Comparison of ENCODE assay signal across 8 cellular contexts in the genomic region with DNA sequence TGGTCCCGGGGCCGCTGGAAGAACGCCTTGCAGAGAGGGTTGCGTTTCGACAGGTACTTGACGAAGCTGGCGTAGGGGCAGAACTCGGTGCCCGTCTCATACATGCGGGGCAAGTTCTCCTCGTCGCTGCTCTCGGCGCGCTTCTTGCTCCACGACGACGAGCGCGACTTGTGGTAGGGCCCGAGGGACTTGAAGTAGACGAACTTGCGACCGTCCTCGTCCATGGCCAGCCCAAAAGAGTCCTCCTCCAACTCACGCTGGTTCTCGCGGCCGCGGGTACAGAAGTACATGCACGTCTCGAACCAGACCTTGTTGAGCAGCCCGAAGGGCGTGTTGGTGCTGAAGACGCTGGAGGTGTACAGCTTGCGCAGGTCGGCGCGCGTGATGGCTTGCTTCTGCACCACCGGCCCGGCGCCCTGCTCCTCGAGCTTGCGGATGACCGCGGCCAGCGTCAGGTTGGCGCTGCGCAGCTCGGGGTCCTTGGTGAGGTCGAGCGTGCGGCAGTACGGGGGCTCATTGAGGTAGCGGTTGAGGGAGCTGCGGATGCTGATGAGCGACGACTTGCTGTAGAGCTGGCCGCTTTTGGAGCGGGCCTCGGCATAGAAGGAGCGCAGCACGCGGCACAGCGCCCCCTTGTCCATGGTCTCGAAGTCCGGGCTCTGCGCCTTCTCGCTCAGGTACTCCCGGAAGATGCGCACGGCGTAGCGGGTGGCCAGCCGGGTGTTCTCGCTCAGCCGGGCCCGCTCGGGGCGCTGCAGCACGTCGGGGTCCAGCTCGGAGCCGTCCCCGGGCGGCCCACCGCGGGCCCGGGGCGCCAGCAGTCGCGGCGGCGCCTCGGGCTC. TPM values are rescaled to one million over a fixed set of nuclear protein-coding genes. Genes with fewer than 3 reads are reported as not detected.
DNase-seq lines count a peak whose midpoint lies in the region; ATAC-seq and TF ChIP-seq lines count a peak whose summit lies in the region.

No MANE protein-coding gene starts in this region.

- DNase-seq in EH (ENCODE audit: low read depth) (peak; percentile 79), NB4 (ENCODE audit: low read depth) (peak; percentile 6), activated gamma-delta T cell treated with Interleukin-2 at 50 U/mL for 16 hours (peak; percentile 50), thoracic aorta (ENCODE audit: low spot score) (no peak), HK-2 (ENCODE audit: unreplicated experiment) (no peak)

- H3K9me3 ChIP-seq in gastroesophageal sphincter: no peaks in the 10 kb centered on the region
- H3K9me3 ChIP-seq in neuron (ENCODE audit: low read length): peaks cover 9% of the 10 kb centered on the region
- no peaks in the 10 kb centered on the region for H3K9me3 ChIP-seq in thoracic aorta

- ATAC-seq in GM21825 (IDR thresholded peaks at IDR 0.05; ENCODE audit: unreplicated experiment) (peak; percentile 67), gastroesophageal sphincter (peak; percentile 73), thoracic aorta (ENCODE audit: insufficient number of reproducible peaks, low FRiP score, low read depth) (no peak)

- H3K27me3 ChIP-seq in gastroesophageal sphincter (peaks cover 28% of the 10 kb centered on the region), neuron (ENCODE audit: insufficient read depth, low read length) (no peaks in the 10 kb centered on the region), thoracic aorta (replicated peaks; ENCODE audit: insufficient read depth) (no peaks in the 10 kb centered on the region)

- H3K27ac ChIP-seq in gastroesophageal sphincter: peak overlapping the region in 3 of 4 donors; percentile 77 to 83 (median 78)
- H3K27ac ChIP-seq in thoracic aorta: no peak overlapping the region

- TF ChIP-seq POLR2A in NB4 (IDR thresholded peaks at IDR 0.05; ENCODE audit: extremely low read depth, insufficient read length): no peak
- TF ChIP-seq POLR2A in gastroesophageal sphincter (IDR thresholded peaks at IDR 0.05): no peak

- WGBS in gastroesophageal sphincter (ENCODE audit: low coverage in 1 of 2), 2 donors: 25% methylated on average over 24 of the region's 96 CpGs; no CpG with 5 or more reads in 1 of the 2 donors

- no peak overlapping the region for H2AFZ ChIP-seq in neuron (ENCODE audit: low read depth, low read length)

- H3K4me3 ChIP-seq in NB4 (ENCODE audit: low read depth, low read length) (no peak overlapping the region), gastroesophageal sphincter (peak overlapping the region; percentile 43 to 84), neuron (ENCODE audit: low read length) (peak overlapping the region; percentile 86), thoracic aorta (peak overlapping the region; percentile 93)

- peaks cover 0 to 78% (median 28%) of the 10 kb centered on the region in 3 donors for H3K4me1 ChIP-seq in gastroesophageal sphincter
- H3K4me1 ChIP-seq in neuron (ENCODE audit: insufficient read depth, low read length): peaks cover 56% of the 10 kb centered on the region
- H3K4me1 ChIP-seq in thoracic aorta (ENCODE audit: control insufficient read depth in 1 of 2, low read depth in 2 of 2): peaks cover 5 to 58% of the 10 kb centered on the region in 2 donors

- H3K36me3 ChIP-seq in gastroesophageal sphincter (no peaks in the 10 kb centered on the region), neuron (ENCODE audit: insufficient read depth, low read length) (peaks cover 26% of the 10 kb centered on the region), thoracic aorta (no peaks in the 10 kb centered on the region)

- TF ChIP-seq EP300 in gastroesophageal sphincter (IDR thresholded peaks at IDR 0.05): no peak

- TF ChIP-seq CTCF in NB4 (IDR thresholded peaks at IDR 0.05; ENCODE audit: low read depth, low read length): no peak
- TF ChIP-seq CTCF in gastroesophageal sphincter (IDR thresholded peaks at IDR 0.05): peak in 3 of 4 experiments; percentile 18 to 69 (median 38)
- no peak for TF ChIP-seq CTCF in thoracic aorta (IDR thresholded peaks at IDR 0.05)

RNA-seq across cellular contexts. Expression of gene KCTD1, which starts 0.8 kb away (rescaled TPM):
- total RNA-seq in gastroesophageal sphincter (10 to 100 TPM; 13.6 to 17.1 (median 16.6) TPM), thoracic aorta (10 to 100 TPM; 13.4 to 14.7 TPM)

Comparison
In these comparisons a context has a peak if more than half of its experiments do, and no peak if none do; other contexts are left out.
1. DNase-seq: peak in EH (single experiment), NB4 (single experiment) and activated gamma-delta T cell treated with Interleukin-2 at 50 U/mL for 16 hours (single experiment); none in thoracic aorta (single experiment) and HK-2 (single experiment).
2. CTCF ChIP-seq: peak in gastroesophageal sphincter (3 of 4); none in NB4 (single experiment) and thoracic aorta (single experiment).
3. H3K27ac ChIP-seq: peak in gastroesophageal sphincter (3 of 4); none in thoracic aorta (0 of 2).